Comparison of ENCODE assay signal across 22 cellular contexts in genomic region chr16:50863673-50864144, GRCh38.
DNase-seq lines count a peak whose midpoint lies in the region; ATAC-seq and TF ChIP-seq lines count a peak whose summit lies in the region.
"Had no signal": no experiment of that assay in that cellular context is flagged by ENCODE, and none has a peak within 500 bp of the region (broad histone marks: within the 10 kb centered on the region; RNA-seq: fewer than 3 reads in every experiment).

No MANE protein-coding gene starts in this region.

- H3K4me3 ChIP-seq in vagina (no peak overlapping the region), mucosa of descending colon (no peak overlapping the region)
- H3K4me3 ChIP-seq: BLaER1, SJCRH30 had no signal

- TF ChIP-seq POLR2A in vagina (IDR thresholded peaks at IDR 0.05), result no peak

- H3K36me3 Mint-ChIP-seq in activated naive CD4-positive, alpha-beta T cell treated with anti-CD3 and anti-CD28 coated beads, Interleukin-2, amount 50 U/mL, for 24 hours, result no peaks in the 10 kb centered on the region
- no peaks in the 10 kb centered on the region for H3K36me3 Mint-ChIP-seq in activated naive CD4-positive, alpha-beta T cell treated with anti-CD3 and anti-CD28 coated beads, Interleukin-2, amount 10 ng/mL, durations not matched to agents 7 days and 5 days
- no peaks in the 10 kb centered on the region for H3K36me3 Mint-ChIP-seq in nephron progenitor cell (ENCODE audit: low read depth)
- H3K36me3 Mint-ChIP-seq: CD8-positive, alpha-beta memory T cell had no signal

- peaks cover 2% of the 10 kb centered on the region for H3K27me3 Mint-ChIP-seq in activated naive CD4-positive, alpha-beta T cell treated with anti-CD3 and anti-CD28 coated beads, Interleukin-2, amount 50 U/mL, for 24 hours
- peaks cover 8% of the 10 kb centered on the region for H3K27me3 Mint-ChIP-seq in activated naive CD4-positive, alpha-beta T cell treated with anti-CD3 and anti-CD28 coated beads, Interleukin-2, amount 10 ng/mL, durations not matched to agents 7 days and 5 days
- H3K27me3 Mint-ChIP-seq in nephron progenitor cell (ENCODE audit: low read depth, poor library complexity), result no peaks in the 10 kb centered on the region

- no peaks in the 10 kb centered on the region for H3K36me3 ChIP-seq in vagina
- H3K36me3 ChIP-seq in mucosa of descending colon (ENCODE audit: low read depth), result no peaks in the 10 kb centered on the region
- H3K36me3 ChIP-seq: BLaER1, SJCRH30 had no signal

- H3K27ac Mint-ChIP-seq in activated naive CD4-positive, alpha-beta T cell treated with anti-CD3 and anti-CD28 coated beads, Interleukin-2, amount 50 U/mL, for 24 hours, result peak overlapping the region; percentile 2
- H3K27ac Mint-ChIP-seq in activated naive CD4-positive, alpha-beta T cell treated with anti-CD3 and anti-CD28 coated beads, Interleukin-2, amount 10 ng/mL, durations not matched to agents 7 days and 5 days, result no peak overlapping the region
- H3K27ac Mint-ChIP-seq in nephron progenitor cell, result peak overlapping the region; percentile 30
- H3K27ac Mint-ChIP-seq: CD8-positive, alpha-beta memory T cell had no signal

- no peak for ATAC-seq in mucosa of descending colon

- H3K4me3 Mint-ChIP-seq in activated naive CD4-positive, alpha-beta T cell treated with anti-CD3 and anti-CD28 coated beads, Interleukin-2, amount 50 U/mL, for 24 hours, result no peak overlapping the region
- no peak overlapping the region for H3K4me3 Mint-ChIP-seq in activated naive CD4-positive, alpha-beta T cell treated with anti-CD3 and anti-CD28 coated beads, Interleukin-2, amount 10 ng/mL, durations not matched to agents 7 days and 5 days
- H3K4me3 Mint-ChIP-seq in nephron progenitor cell, result no peak overlapping the region
- H3K4me3 Mint-ChIP-seq: CD8-positive, alpha-beta memory T cell had no signal

- CTCF ChIA-PET in activated naive CD4-positive, alpha-beta T cell treated with anti-CD3 and anti-CD28 coated beads, Interleukin-2, amount 10 ng/mL, durations not matched to agents 7 days and 5 days (lab: Charles Lee), result no interaction called here

- H3K27me3 ChIP-seq in vagina, result no peaks in the 10 kb centered on the region
- H3K27me3 ChIP-seq: BLaER1, SJCRH30 had no signal

- peak overlapping the region; percentile 85 for H3K27ac ChIP-seq in cingulate gyrus (ENCODE audit: low read depth, low read length)
- no peak overlapping the region for H3K27ac ChIP-seq in vagina
- H3K27ac ChIP-seq: BLaER1, SJCRH30 had no signal

- H3K9me3 Mint-ChIP-seq in activated naive CD4-positive, alpha-beta T cell treated with anti-CD3 and anti-CD28 coated beads, Interleukin-2, amount 50 U/mL, for 24 hours, result no peaks in the 10 kb centered on the region
- H3K9me3 Mint-ChIP-seq in activated naive CD4-positive, alpha-beta T cell treated with anti-CD3 and anti-CD28 coated beads, Interleukin-2, amount 10 ng/mL, durations not matched to agents 7 days and 5 days, result no peaks in the 10 kb centered on the region
- H3K9me3 Mint-ChIP-seq in nephron progenitor cell, result peaks cover 11% of the 10 kb centered on the region

- no peak for DNase-seq in activated naive CD4-positive, alpha-beta T cell treated with anti-CD3 and anti-CD28 coated beads, Interleukin-2, amount 10 ng/mL, durations not matched to agents 7 days and 5 days
- no peak for DNase-seq in nephron progenitor cell
- DNase-seq in vagina (ENCODE audit: extremely low spot score in 2 of 2), result peak; percentile 76 to 79
- DNase-seq in activated CD8-positive, alpha-beta memory T cell treated with anti-CD3 and anti-CD28 coated beads, Interleukin-2, amount 50 U/mL, for 48 hours, result no peak
- no peak for DNase-seq in head of caudate nucleus
- DNase-seq in mucosa of descending colon, result no peak
- DNase-seq: 8988T; CD8-positive, alpha-beta memory T cell; DND-41; GOT3; KBM-7; MV-4-11; NCI-H1417; NCI-H187 treated with DMSO at 0.1 percent for 48 hours; NCI-H345; NCI-H69; NK-92 treated with Interleukin-12 subunit alpha and Interleukin-12 subunit beta, amount 100 ng/mL, for 24 hours; RPMI8226; SJCRH30 had no signal

- no peaks in the 10 kb centered on the region for H3K4me1 Mint-ChIP-seq in activated naive CD4-positive, alpha-beta T cell treated with anti-CD3 and anti-CD28 coated beads, Interleukin-2, amount 50 U/mL, for 24 hours
- no peaks in the 10 kb centered on the region for H3K4me1 Mint-ChIP-seq in activated naive CD4-positive, alpha-beta T cell treated with anti-CD3 and anti-CD28 coated beads, Interleukin-2, amount 10 ng/mL, durations not matched to agents 7 days and 5 days
- peaks cover 35% of the 10 kb centered on the region for H3K4me1 Mint-ChIP-seq in nephron progenitor cell
- H3K4me1 Mint-ChIP-seq: CD8-positive, alpha-beta memory T cell had no signal

- H3K9me3 ChIP-seq in vagina (no peaks in the 10 kb centered on the region), mucosa of descending colon (no peaks in the 10 kb centered on the region)
- H3K9me3 ChIP-seq: BLaER1, SJCRH30 had no signal

- TF ChIP-seq CTCF in nephron progenitor cell (IDR thresholded peaks at IDR 0.05) (no peak), vagina (IDR thresholded peaks at IDR 0.05) (no peak), mucosa of descending colon (IDR thresholded peaks at IDR 0.05) (no peak)

- intact Hi-C loops in vagina (cut with DNase I), result no loop called here
- intact Hi-C loops in head of caudate nucleus (cut with DNase I), result loop anchor here (10.0 kb wide), 1 partner anchor 291 kb away; the partner anchor contains the start of gene SALL1
- intact Hi-C loops in mucosa of descending colon (cut with DNase I, micrococcal nuclease), result no loop called here

- H3K4me1 ChIP-seq in vagina (no peaks in the 10 kb centered on the region), mucosa of descending colon (ENCODE audit: low read depth) (no peaks in the 10 kb centered on the region)
- H3K4me1 ChIP-seq: BLaER1 had no signal

Comparison
In these comparisons a context has a peak if more than half of its experiments do, and no peak if none do; other contexts are left out.
1. DNase-seq: peak in vagina (2 of 2); none in activated naive CD4-positive, alpha-beta T cell treated with anti-CD3 and anti-CD28 coated beads, Interleukin-2, amount 10 ng/mL, durations not matched to agents 7 days and 5 days (single experiment), nephron progenitor cell (single experiment), activated CD8-positive, alpha-beta memory T cell treated with anti-CD3 and anti-CD28 coated beads, Interleukin-2, amount 50 U/mL, for 48 hours (single experiment), head of caudate nucleus (0 of 42) and mucosa of descending colon (0 of 3).